ENCODE assay signal across 1 cellular context in genomic region chr3:165837058-165837525, GRCh38.
A peak's percentile ranks its signal among the peaks of the same experiment; 100 is the strongest.
TF ChIP-seq lines count a peak whose summit lies in the region.

Gene BCHE, minus strand, starts transcription at chr3:165837423. Its CDS starts 6,390 bp downstream, at chr3:165831033.

TF ChIP-seq in GM12878, 131 proteins besides CTCF, POLR2A, EP300 and RAD21 (continued from another document):
- TF ChIP-seq NKRF (conservative IDR thresholded peaks at IDR 0.05) (0 out of 2 replicates have a peak, but pooled peaks have one; percentile 43), LARP7 (IDR thresholded peaks at IDR 0.05) (peak; percentile 90), CBX5 (IDR thresholded peaks at IDR 0.05; ENCODE audit: low read depth) (no peak), HDGF (IDR thresholded peaks at IDR 0.05) (no peak), MLLT1 (IDR thresholded peaks at IDR 0.05) (peak; percentile 97), IRF5 (IDR thresholded peaks at IDR 0.05; ENCODE audit: borderline replicate concordance) (peak; percentile 31; the same call in 1 of the 2 replicates), SKIL (IDR thresholded peaks at IDR 0.05; ENCODE audit: low read depth, poor library complexity, severe bottlenecking) (peak; percentile 35), PKNOX1 (IDR thresholded peaks at IDR 0.05) (0 out of 2 replicates have a peak, but pooled peaks have one; percentile 7), WRNIP1 (IDR thresholded peaks at IDR 0.05; ENCODE audit: borderline replicate concordance, low read depth, low read length) (no peak), ZNF687 (IDR thresholded peaks at IDR 0.05) (peak; percentile 36; the same call in 1 of the 2 replicates), SMARCA5 (IDR thresholded peaks at IDR 0.05) (peak; percentile 65; the same call in 1 of the 2 replicates), BHLHE40 (IDR thresholded peaks at IDR 0.05; ENCODE audit: borderline replicate concordance in 1 of 2, low read depth in 2 of 2, low read length in 1 of 2) (peak in 1 of 2 experiments; percentile 2; a peak in 1 of 4 replicates)
